14 cellular contexts compared by ENCODE assay signal in genomic region chr17:73312887-73313286, GRCh38. TPM values are rescaled to one million over a fixed set of nuclear protein-coding genes. Genes with fewer than 3 reads are reported as not detected.
DNase-seq lines count a peak whose midpoint lies in the region; ATAC-seq and TF ChIP-seq lines count a peak whose summit lies in the region.
"Not testable (repeated sequence)": the region's sequence is repeated elsewhere in the genome, so short reads cannot be mapped to it uniquely, and the experiment has no call there.
"Had no signal": no experiment of that assay in that cellular context is flagged by ENCODE, and none has a peak within 500 bp of the region (broad histone marks: within the 10 kb centered on the region; RNA-seq: fewer than 3 reads in every experiment).

No MANE protein-coding gene starts in this region.

- H3K9me3 Mint-ChIP-seq in T-cell; stimulated activated memory B cell treated with anti-CD40 and anti-IgM and Interleukin-4, amounts not matched to agents 10 μg/mL and 1 μg/mL and 100 μg/mL, for 72 hours: not testable (repeated sequence)

- peak overlapping the region in 7 of 11 experiments; percentile 78 to 87 (median 84); a peak in 10 of 22 replicates for H3K9ac ChIP-seq in BLaER1 treated with 17β-estradiol and CSF1 and Interleukin-3, amounts not matched to agents 10 nM and 100 nM
- H3K9ac ChIP-seq in HUES6 (ENCODE audit: low read length), result peak overlapping the region; percentile 30

- WGBS in esophagus muscularis mucosa, result 85% methylated on average over 9 of the region's 11 CpGs

- TF ChIP-seq POLR2A in esophagus muscularis mucosa (IDR thresholded peaks at IDR 0.05; ENCODE audit: low read depth), result not testable (repeated sequence)

- not testable (repeated sequence) for H3K27me3 Mint-ChIP-seq in T-cell; stimulated activated memory B cell treated with anti-CD40 and anti-IgM and Interleukin-4, amounts not matched to agents 10 μg/mL and 1 μg/mL and 100 μg/mL, for 72 hours

- H4K20me1 ChIP-seq in BLaER1 treated with 17β-estradiol and CSF1 and Interleukin-3, amounts not matched to agents 10 nM and 100 nM, result not testable (repeated sequence)

- peak overlapping the region in 9 of 11 experiments; percentile 66 to 88 (median 79); a peak in 12 of 22 replicates for H3K27ac ChIP-seq in BLaER1 treated with 17β-estradiol and CSF1 and Interleukin-3, amounts not matched to agents 10 nM and 100 nM
- H3K27ac ChIP-seq in HUES6 (ENCODE audit: low read depth, low read length), result not testable (repeated sequence)
- H3K27ac ChIP-seq in ascending aorta (peak overlapping the region; percentile 99), esophagus muscularis mucosa (replicated peaks in 1 of 4) (peak overlapping the region; percentile 93 to 100 (median 99)), lower lobe of right lung (peak overlapping the region; percentile 99), neutrophil (peak overlapping the region; percentile 81)

- not testable (repeated sequence) for H3K36me3 Mint-ChIP-seq in T-cell; stimulated activated memory B cell treated with anti-CD40 and anti-IgM and Interleukin-4, amounts not matched to agents 10 μg/mL and 1 μg/mL and 100 μg/mL, for 72 hours

- H3K9me3 ChIP-seq in BLaER1 treated with 17β-estradiol and CSF1 and Interleukin-3, amounts not matched to agents 10 nM and 100 nM (replicated peaks in 1 of 11); HUES6 (ENCODE audit: control insufficient read depth, insufficient read depth, low read depth, low read length); ascending aorta; esophagus muscularis mucosa; lower lobe of right lung; neutrophil: not testable (repeated sequence)

- H3K4me1 ChIP-seq in BLaER1 treated with 17β-estradiol and CSF1 and Interleukin-3, amounts not matched to agents 10 nM and 100 nM, result peaks cover 37 to 83% (median 61%) of the 10 kb centered on the region in 10 experiments
- H3K4me1 ChIP-seq in HUES6 (ENCODE audit: control insufficient read depth, insufficient read depth, low read length), result peaks cover 44% of the 10 kb centered on the region
- peaks cover 15 to 26% of the 10 kb centered on the region in 2 donors for H3K4me1 ChIP-seq in ascending aorta
- H3K4me1 ChIP-seq in esophagus muscularis mucosa, result peaks cover 32 to 39% (median 37%) of the 10 kb centered on the region in 4 donors
- H3K4me1 ChIP-seq in lower lobe of right lung, result peaks cover 32% of the 10 kb centered on the region
- H3K4me1 ChIP-seq in neutrophil (ENCODE audit: control insufficient read depth in 1 of 2, insufficient read depth in 1 of 2, low read depth in 1 of 2, low read length in 1 of 2), result peaks cover 22 to 25% of the 10 kb centered on the region in 2 experiments

- peaks cover 13 to 16% (median 14%) of the 10 kb centered on the region in 3 donors for H3K4me1 Mint-ChIP-seq in T-cell
- peaks cover 37% of the 10 kb centered on the region for H3K4me1 Mint-ChIP-seq in stimulated activated memory B cell treated with anti-CD40 and anti-IgM and Interleukin-4, amounts not matched to agents 10 μg/mL and 1 μg/mL and 100 μg/mL, for 72 hours

- not testable (repeated sequence) for H3K27ac Mint-ChIP-seq in T-cell; stimulated activated memory B cell treated with anti-CD40 and anti-IgM and Interleukin-4, amounts not matched to agents 10 μg/mL and 1 μg/mL and 100 μg/mL, for 72 hours

- H3K27me3 ChIP-seq in BLaER1 treated with 17β-estradiol and CSF1 and Interleukin-3, amounts not matched to agents 10 nM and 100 nM; HUES6 (ENCODE audit: control insufficient read depth, insufficient read depth, low read length); ascending aorta; esophagus muscularis mucosa; lower lobe of right lung (ENCODE audit: low read depth); neutrophil: not testable (repeated sequence)

- peak overlapping the region; percentile 83 to 87 (median 85) for H3K4me3 Mint-ChIP-seq in T-cell
- H3K4me3 Mint-ChIP-seq in stimulated activated memory B cell treated with anti-CD40 and anti-IgM and Interleukin-4, amounts not matched to agents 10 μg/mL and 1 μg/mL and 100 μg/mL, for 72 hours, result peak overlapping the region; percentile 81

- not testable (repeated sequence) for DNase-seq in T-cell; ascending aorta (ENCODE audit: low spot score in 2 of 2); esophagus muscularis mucosa (ENCODE audit: extremely low spot score); lower lobe of right lung

- peak overlapping the region in 4 of 10 experiments; percentile 77 to 97 (median 89); a peak in 4 of 20 replicates for H3K4me3 ChIP-seq in BLaER1 treated with 17β-estradiol and CSF1 and Interleukin-3, amounts not matched to agents 10 nM and 100 nM
- peak overlapping the region; percentile 97 for H3K4me3 ChIP-seq in HUES6 (ENCODE audit: low read depth, low read length)
- H3K4me3 ChIP-seq in ascending aorta, result peak overlapping the region in 1 of 2 donors; percentile 94
- peak overlapping the region in 2 of 4 donors; percentile 78 to 98 for H3K4me3 ChIP-seq in esophagus muscularis mucosa
- not testable (repeated sequence) for H3K4me3 ChIP-seq in lower lobe of right lung
- peak overlapping the region in 1 of 2 experiments; percentile 95 for H3K4me3 ChIP-seq in neutrophil (ENCODE audit: low read depth in 1 of 2, low read length in 1 of 2)

- CTCF ChIA-PET in T-cell (lab: Charles Lee), result interaction anchor here in 1 of 2 donors (0.6 kb wide), 2 partner anchors 113 to 588 kb away, joined by 5 to 9 read pairs; no protein-coding TSS in a partner anchor

- not testable (repeated sequence) for H3K36me3 ChIP-seq in BLaER1 treated with 17β-estradiol and CSF1 and Interleukin-3, amounts not matched to agents 10 nM and 100 nM; HUES6 (ENCODE audit: control insufficient read depth, insufficient read depth, low read length); ascending aorta; esophagus muscularis mucosa; lower lobe of right lung; neutrophil

- not testable (repeated sequence) for TF ChIP-seq EP300 in esophagus muscularis mucosa (IDR thresholded peaks at IDR 0.05)

- POLR2A ChIA-PET in T-cell (lab: Charles Lee), result not testable (repeated sequence)

- H3K4me2 ChIP-seq in BLaER1 treated with 17β-estradiol and CSF1 and Interleukin-3, amounts not matched to agents 10 nM and 100 nM, result peak overlapping the region; percentile 90 to 100 (median 99)

- not testable (repeated sequence) for TF ChIP-seq CTCF in ascending aorta (IDR thresholded peaks at IDR 0.05); esophagus muscularis mucosa (IDR thresholded peaks at IDR 0.05); lower lobe of right lung (IDR thresholded peaks at IDR 0.05); neutrophil (IDR thresholded peaks at IDR 0.05)

- intact Hi-C loops in ascending aorta (cut with DNase I) (loop anchor here (1.0 to 10.0 kb wide), 4 partner anchors 29 to 218 kb away; partner anchors contain the start of gene SLC39A11), esophagus muscularis mucosa (cut with DNase I) (loop anchor here (5.0 kb wide), 1 partner anchor 54 kb away; no protein-coding TSS in a partner anchor)
- intact Hi-C loops in lower lobe of right lung (cut with DNase I), result not testable (repeated sequence)

- not testable (repeated sequence) for ATAC-seq in T-cell (replicated peaks in 1 of 4); lower lobe of right lung; stimulated activated memory B cell treated with anti-CD40 and anti-IgM and Interleukin-4, amounts not matched to agents 10 μg/mL and 1 μg/mL and 100 μg/mL, for 72 hours

RNA-seq across cellular contexts. Expression of gene CDC42EP4, which starts 1.1 kb away (rescaled TPM):
- total RNA-seq in T-cell (1 to 10 TPM; 1.1 to 3.7 (median 1.3) TPM), ascending aorta (104 TPM), esophagus muscularis mucosa (100 to 1,000 TPM in 2 of 4 donors, 10 to 100 TPM in 2; 48.6 to 129 (median 104) TPM), lower lobe of right lung (44.6 TPM)

RNA-seq across cellular contexts. Expression of gene CPSF4L, which starts 51.2 kb away (rescaled TPM):
- total RNA-seq in T-cell (not detected), ascending aorta (not detected), esophagus muscularis mucosa (not detected), lower lobe of right lung (not detected)
- total RNA-seq: activated CD8-positive, alpha-beta memory T cell treated with anti-CD3 and anti-CD28 coated beads for 36 hours; activated T-helper 2 cell treated with anti-CD3 and anti-CD28 coated beads, Interferon-gamma antibody, Interleukin-2, Interleukin-4, amounts not matched to agents 10 μg/mL and 5 μg/mL and 100 μg/mL, durations not matched to agents 14 hours and 24 hours and 36 hours; H4; K562; osteoblast; T-helper 1 cell treated with Interleukin-12 subunit alpha and Interleukin-12 subunit beta and Interleukin-4 antibody, amounts not matched to agents 30 ng/mL and 1 ng/mL, for 36 hours had no signal
